In the genomic region with DNA sequence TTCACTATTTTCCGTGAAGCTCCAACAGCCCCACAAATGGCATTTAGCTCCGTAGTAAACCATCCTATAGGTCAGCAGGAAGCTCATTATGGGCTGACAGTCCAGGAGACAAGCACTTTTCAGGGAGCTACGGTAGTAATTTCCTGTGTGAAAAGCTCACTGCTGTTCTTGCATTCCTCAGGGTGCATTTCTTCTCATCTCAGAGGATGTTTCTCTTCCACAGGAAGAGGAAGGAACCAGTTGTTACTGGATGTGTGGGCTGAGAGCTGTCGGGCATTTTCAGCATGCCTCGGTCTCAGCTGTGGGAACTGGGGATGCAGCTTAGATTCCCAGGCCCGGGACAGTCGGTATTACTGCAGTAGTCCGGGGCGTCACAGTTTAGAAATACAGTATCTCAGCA, we compare ENCODE assay signal across 8 cellular contexts.
A peak's percentile ranks its signal among the peaks of the same experiment; 100 is the strongest.
DNase-seq lines count a peak whose midpoint lies in the region; ATAC-seq lines count a peak whose summit lies in the region.

No MANE protein-coding gene starts in this region.

- H3K27me3 ChIP-seq in adipocyte (replicated peaks; ENCODE audit: control insufficient read depth, insufficient read depth, low read length) (no peaks in the 10 kb centered on the region), right cardiac atrium (ENCODE audit: control insufficient read depth, insufficient read depth) (no peaks in the 10 kb centered on the region)

- peak; percentile 71 to 72 for ATAC-seq in right cardiac atrium

- DNase-seq in ELR (ENCODE audit: low read depth) (peak; percentile 84), adipocyte (ENCODE audit: low read depth) (peak; percentile 39), right cardiac atrium (peak; percentile 39 to 76 (median 60)), retina (peak; percentile 36), COLO668 (lab: John Stamatoyannopoulos, UW; ENCODE audit: unreplicated experiment) (no peak), SHP77 treated with DMSO at 0.1 percent for 48 hours (lab: John Stamatoyannopoulos, UW) (no peak), NCI-H2107 (lab: John Stamatoyannopoulos, UW) (no peak)
- DNase-seq in stimulated activated CD4-positive, alpha-beta T cell treated with anti-CD3 and anti-CD28 coated beads, Interleukin-1b, Interleukin-23, amount 100 ng/mL, for 48 hours: no peak

- intact Hi-C loops in right cardiac atrium (cut with DNase I): loop anchor here (2.0 to 10.0 kb wide), 4 partner anchors 95 to 100 kb away; partner anchors contain the start of gene DUSP6 (in 3 of the 4)

- peaks cover 40% of the 10 kb centered on the region for H3K4me1 ChIP-seq in adipocyte (ENCODE audit: control insufficient read depth, insufficient read depth, low read length)
- H3K4me1 ChIP-seq in right cardiac atrium (ENCODE audit: control insufficient read depth, insufficient read depth, low read length): peaks cover 6% of the 10 kb centered on the region

- H3K4me3 ChIP-seq in adipocyte (ENCODE audit: low read length) (peak overlapping the region; percentile 23), right cardiac atrium (ENCODE audit: low read length) (no peak overlapping the region)

- no peaks in the 10 kb centered on the region for H3K36me3 ChIP-seq in adipocyte (ENCODE audit: control insufficient read depth, insufficient read depth, low read length, severe bottlenecking)

- H3K9ac ChIP-seq in adipocyte (ENCODE audit: low read length): peak overlapping the region; percentile 45

- no peaks in the 10 kb centered on the region for H3K9me3 ChIP-seq in adipocyte (ENCODE audit: control insufficient read depth, low read length)
- no peaks in the 10 kb centered on the region for H3K9me3 ChIP-seq in right cardiac atrium (ENCODE audit: control insufficient read depth, low read length)

- WGBS in right cardiac atrium: 18% methylated on average over 9 of the region's 9 CpGs

- H3K27ac ChIP-seq in right cardiac atrium (ENCODE audit: low read length): peak overlapping the region; percentile 79

Comparison
In these comparisons a context has a peak if more than half of its experiments do, and no peak if none do; other contexts are left out.
1. DNase-seq: peak in ELR (single experiment), adipocyte (single experiment), right cardiac atrium (3 of 3) and retina (single experiment); none in COLO668 (single experiment), stimulated activated CD4-positive, alpha-beta T cell treated with anti-CD3 and anti-CD28 coated beads, Interleukin-1b, Interleukin-23, amount 100 ng/mL, for 48 hours (single experiment), SHP77 treated with DMSO at 0.1 percent for 48 hours (single experiment) and NCI-H2107 (single experiment).